In the genomic region with DNA sequence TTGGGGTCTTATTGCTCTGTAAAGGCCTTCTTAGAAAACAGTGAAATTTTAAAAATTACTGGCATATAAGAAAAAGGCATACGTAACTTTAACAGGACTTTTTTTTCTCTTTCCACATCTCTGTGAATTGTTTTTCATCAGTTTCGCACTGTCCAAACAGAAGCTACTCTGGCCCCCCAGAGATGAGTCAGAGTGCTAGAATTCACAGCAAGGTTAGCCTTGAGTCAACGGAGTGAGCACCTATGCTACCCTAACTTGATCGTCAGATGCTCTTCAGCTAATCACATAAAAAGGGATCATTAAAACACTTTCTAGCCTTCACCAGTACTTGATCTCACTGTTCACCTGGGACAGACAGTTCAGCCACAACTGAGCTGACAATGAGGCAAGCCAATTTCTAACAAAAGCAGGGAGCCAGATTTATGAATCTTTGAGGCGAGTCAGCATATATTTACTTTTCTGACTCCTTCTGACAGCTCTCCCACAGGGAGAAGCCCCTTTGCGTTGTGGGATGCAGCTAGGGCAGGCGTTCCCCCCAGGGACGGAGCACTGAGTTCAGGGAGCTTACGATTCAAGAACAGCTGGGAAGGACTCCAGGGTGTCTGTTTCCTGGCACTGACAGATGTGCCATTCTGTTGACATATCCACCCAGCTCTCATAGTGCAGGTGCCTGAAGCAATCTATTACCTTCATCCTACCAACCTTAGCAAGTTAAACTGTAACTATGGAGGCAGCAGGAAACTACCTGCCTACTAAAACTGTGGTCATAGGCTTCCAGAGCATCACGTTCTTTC, we compare ENCODE assay signal across 11 cellular contexts. TPM values are rescaled to one million over a fixed set of nuclear protein-coding genes. Genes with fewer than 3 reads are reported as not detected.
A peak's percentile ranks its signal among the peaks of the same experiment; 100 is the strongest.
DNase-seq lines count a peak whose midpoint lies in the region; ATAC-seq and TF ChIP-seq lines count a peak whose summit lies in the region.
"Had no signal": no experiment of that assay in that cellular context is flagged by ENCODE, and none has a peak within 500 bp of the region (broad histone marks: within the 10 kb centered on the region; RNA-seq: fewer than 3 reads in every experiment).

No MANE protein-coding gene starts in this region.

- no peak overlapping the region for H2AFZ ChIP-seq in SK-N-SH (ENCODE audit: low read depth)
- no peak overlapping the region for H2AFZ ChIP-seq in MM.1S (ENCODE audit: low read length)
- H2AFZ ChIP-seq: neural progenitor cell had no signal

- H3K27ac Mint-ChIP-seq in stimulated activated naive CD8-positive, alpha-beta T cell treated with anti-CD3 and anti-CD28 coated beads, Interleukin-15, amount 100 ng/mL, for 72 hours, result no peak overlapping the region
- H3K27ac Mint-ChIP-seq: neural progenitor cell had no signal

- TF ChIP-seq RAD21 in SK-N-SH (IDR thresholded peaks at IDR 0.05; ENCODE audit: low read length), result no peak

- H4K20me1 ChIP-seq in SK-N-SH (ENCODE audit: insufficient read depth) (peaks cover 52% of the 10 kb centered on the region), MM.1S (ENCODE audit: insufficient read depth, low read length) (no peaks in the 10 kb centered on the region)

- H3K9me3 ChIP-seq in SK-N-SH (no peaks in the 10 kb centered on the region), MM.1S (replicated peaks; ENCODE audit: insufficient read depth, low read length) (no peaks in the 10 kb centered on the region)

- H3K36me3 ChIP-seq in SK-N-SH (replicated peaks in 1 of 2; ENCODE audit: control insufficient read depth in 1 of 2, insufficient read depth in 2 of 2, low read length in 1 of 2), result peaks cover 3 to 28% of the 10 kb centered on the region in 2 experiments
- no peaks in the 10 kb centered on the region for H3K36me3 ChIP-seq in MM.1S (replicated peaks; ENCODE audit: insufficient read depth, low read length)
- H3K36me3 ChIP-seq: neural progenitor cell had no signal

- WGBS in SK-N-SH (ENCODE audit: low lambda C conversion rate), result 76% methylated on average over 10 of the region's 10 CpGs

- POLR2A ChIA-PET in SK-N-SH (lab: Yijun Ruan, JAX), result no interaction called here

- H3K9me2 ChIP-seq in SK-N-SH, result no peaks in the 10 kb centered on the region
- H3K9me2 ChIP-seq in MM.1S (replicated peaks; ENCODE audit: insufficient read depth, low read length), result no peaks in the 10 kb centered on the region

- H3K9ac ChIP-seq in SK-N-SH (no peak overlapping the region), MM.1S (ENCODE audit: low read length) (no peak overlapping the region)
- H3K9ac ChIP-seq: neural progenitor cell had no signal

- no peak overlapping the region for H3K4me3 Mint-ChIP-seq in stimulated activated naive CD8-positive, alpha-beta T cell treated with anti-CD3 and anti-CD28 coated beads, Interleukin-15, amount 100 ng/mL, for 72 hours
- H3K4me3 Mint-ChIP-seq: neural progenitor cell had no signal

- no peaks in the 10 kb centered on the region for H3K27me3 ChIP-seq in SK-N-SH (ENCODE audit: insufficient read depth)
- no peaks in the 10 kb centered on the region for H3K27me3 ChIP-seq in MM.1S (replicated peaks; ENCODE audit: insufficient read depth, low read length)
- H3K27me3 ChIP-seq: neural progenitor cell had no signal

- H3K4me3 ChIP-seq in SK-N-SH (ENCODE audit: low read depth in 2 of 2, low read length in 1 of 2) (no peak overlapping the region), MM.1S (ENCODE audit: low read length) (no peak overlapping the region)
- H3K4me3 ChIP-seq: neural progenitor cell had no signal

- peak overlapping the region; percentile 62 for H3K27ac ChIP-seq in C4-2B
- no peak overlapping the region; a peak in 1 of 4 replicates for H3K27ac ChIP-seq in SK-N-SH (ENCODE audit: low read depth in 2 of 2, low read length in 1 of 2)
- H3K27ac ChIP-seq in MM.1S (ENCODE audit: low read length), result no peak overlapping the region
- H3K27ac ChIP-seq: neural progenitor cell had no signal

- H3K27me3 Mint-ChIP-seq in stimulated activated naive CD8-positive, alpha-beta T cell treated with anti-CD3 and anti-CD28 coated beads, Interleukin-15, amount 100 ng/mL, for 72 hours, result no peaks in the 10 kb centered on the region

- DNase-seq in NCI-H1417 treated with DMSO at 0.1 percent for 48 hours (lab: John Stamatoyannopoulos, UW) (peak; percentile 57), SK-N-SH (no peak), kidney tubule cell (ENCODE audit: low spot score) (peak; percentile 82), MM.1S (no peak), cerebellum (ENCODE audit: low spot score) (no peak), T-helper 9 cell (no peak)
- no peak for DNase-seq in stimulated activated naive CD8-positive, alpha-beta T cell treated with anti-CD3 and anti-CD28 coated beads, Interleukin-15, amount 100 ng/mL, for 72 hours
- DNase-seq: activated T-cell treated with anti-CD3 and anti-CD28 coated beads, Interleukin-2, amount 50 U/mL, for 1 hour had no signal

- H3K4me1 ChIP-seq in SK-N-SH (ENCODE audit: control insufficient read depth in 1 of 2, insufficient read depth in 2 of 2, low read depth in 1 of 2, low read length in 1 of 2) (peaks cover 6 to 10% of the 10 kb centered on the region in 2 experiments; a peak in 3 of 4 replicates), MM.1S (ENCODE audit: low read length) (no peaks in the 10 kb centered on the region)

- no peak for TF ChIP-seq EP300 in SK-N-SH (IDR thresholded peaks at IDR 0.05; ENCODE audit: borderline replicate concordance in 1 of 2, low read depth in 1 of 2, low read length in 1 of 2)

- H3K79me2 ChIP-seq in SK-N-SH (ENCODE audit: insufficient read depth) (peaks cover 55% of the 10 kb centered on the region), MM.1S (ENCODE audit: low read length) (peaks cover 71% of the 10 kb centered on the region)

- H3K4me2 ChIP-seq in SK-N-SH (peak overlapping the region; percentile 46; the same call in 1 of the 2 replicates), MM.1S (ENCODE audit: low read depth, low read length) (no peak overlapping the region)

- CTCF ChIA-PET in SK-N-SH (lab: Yijun Ruan, JAX), result interaction anchor here (0.9 to 2.6 kb wide), 6 partner anchors 9 to 537 kb away, joined by 3 to 11 read pairs (median 3); no protein-coding TSS in a partner anchor

- TF ChIP-seq CTCF in C4-2B (conservative IDR thresholded peaks at IDR 0.05) (no peak), SK-N-SH (IDR thresholded peaks at IDR 0.05) (no peak), MM.1S (IDR thresholded peaks at IDR 0.05; ENCODE audit: low read length) (no peak)

- H3K4me1 Mint-ChIP-seq in stimulated activated naive CD8-positive, alpha-beta T cell treated with anti-CD3 and anti-CD28 coated beads, Interleukin-15, amount 100 ng/mL, for 72 hours, result peaks cover 6% of the 10 kb centered on the region

- H3F3A ChIP-seq in SK-N-SH (replicated peaks; ENCODE audit: insufficient read depth), result peaks cover 4% of the 10 kb centered on the region
- no peaks in the 10 kb centered on the region for H3F3A ChIP-seq in MM.1S (ENCODE audit: insufficient read depth, low read length)

- no peak for ATAC-seq in stimulated activated naive CD8-positive, alpha-beta T cell treated with anti-CD3 and anti-CD28 coated beads, Interleukin-15, amount 100 ng/mL, for 72 hours

- no peaks in the 10 kb centered on the region for H3K9me3 Mint-ChIP-seq in stimulated activated naive CD8-positive, alpha-beta T cell treated with anti-CD3 and anti-CD28 coated beads, Interleukin-15, amount 100 ng/mL, for 72 hours
- H3K9me3 Mint-ChIP-seq: neural progenitor cell had no signal

TF ChIP-seq in SK-N-SH, 30 proteins besides CTCF, POLR2A, EP300 and RAD21:
- TF ChIP-seq TEAD4 (IDR thresholded peaks at IDR 0.05; ENCODE audit: borderline replicate concordance, insufficient read depth), result no peak
- 0 out of 2 replicates have a peak, but pooled peaks have one; percentile 18 for TF ChIP-seq FOSL2 (IDR thresholded peaks at IDR 0.05; ENCODE audit: borderline replicate concordance, low read depth)
TF ChIP-seq in SK-N-SH: peak in this region for 1.

RNA-seq across cellular contexts. Expression of a gene that starts 46.4 kb away (rescaled TPM):
- polyA plus RNA-seq in SK-N-SH (2012; rRNA removed), result 0.03 and 0.10 TPM in 2 replicates
- 0.01 TPM in 1 of 2 replicates, not detected in the other for polyA plus RNA-seq in SK-N-SH (2012; cell fraction: cytosol; rRNA removed)
- 0.23 and 0.27 TPM in 2 replicates for polyA plus RNA-seq in SK-N-SH (2012; cell fraction: nucleus; rRNA removed)
- 0.18 TPM for total RNA-seq in cerebellum
- total RNA-seq: T-helper 2 cell treated with Interferon-gamma antibody and Interleukin-4, amounts not matched to agents 100 ng/mL and 5 ng/mL, for 36 hours had no signal

Comparison
In these comparisons a context has a peak if more than half of its experiments do, and no peak if none do; other contexts are left out.
1. DNase-seq: peak in NCI-H1417 treated with DMSO at 0.1 percent for 48 hours (single experiment) and kidney tubule cell (single experiment); none in SK-N-SH (single experiment), MM.1S (single experiment), cerebellum (single experiment), T-helper 9 cell (single experiment) and stimulated activated naive CD8-positive, alpha-beta T cell treated with anti-CD3 and anti-CD28 coated beads, Interleukin-15, amount 100 ng/mL, for 72 hours (0 of 2).